In genomic region chr6:130163261-130163660, GRCh38 we compare ENCODE assay signal across 18 cellular contexts. TPM values are rescaled to one million over a fixed set of nuclear protein-coding genes. Genes with fewer than 3 reads are reported as not detected.
A peak's percentile ranks its signal among the peaks of the same experiment; 100 is the strongest.
DNase-seq lines count a peak whose midpoint lies in the region; TF ChIP-seq lines count a peak whose summit lies in the region.
"Had no signal": no experiment of that assay in that cellular context is flagged by ENCODE, and none has a peak within 500 bp of the region (broad histone marks: within the 10 kb centered on the region; RNA-seq: fewer than 3 reads in every experiment).

No MANE protein-coding gene starts in this region.

- H3K27me3 ChIP-seq in OCI-LY3 (ENCODE audit: low read depth, low read length), result no peaks in the 10 kb centered on the region
- no peaks in the 10 kb centered on the region for H3K27me3 ChIP-seq in SJCRH30
- no peaks in the 10 kb centered on the region for H3K27me3 ChIP-seq in neuronal stem cell (ENCODE audit: control insufficient read depth in 3 of 3, insufficient read depth in 3 of 3, low read depth in 1 of 3, low read length in 3 of 3)
- H3K27me3 ChIP-seq: BE2C, BLaER1 had no signal

- no peak overlapping the region for H3K4ac ChIP-seq in neuronal stem cell (ENCODE audit: low read length)

- H3K27ac ChIP-seq in OCI-LY3 (ENCODE audit: low read length), result peak overlapping the region; percentile 98; the same call in 1 of the 2 replicates
- no peak overlapping the region for H3K27ac ChIP-seq in SJCRH30
- no peak overlapping the region for H3K27ac ChIP-seq in neuronal stem cell (replicated peaks; ENCODE audit: low read length)
- H3K27ac ChIP-seq: BLaER1, C4-2B had no signal

- peaks cover 47% of the 10 kb centered on the region for H3K4me1 ChIP-seq in OCI-LY3 (ENCODE audit: low read length)
- no peaks in the 10 kb centered on the region for H3K4me1 ChIP-seq in SJCRH30
- H3K4me1 ChIP-seq in neuronal stem cell (ENCODE audit: control insufficient read depth in 2 of 2, insufficient read depth in 1 of 2, low read depth in 1 of 2, low read length in 2 of 2), result peaks cover 0 to 5% of the 10 kb centered on the region in 2 donors
- H3K4me1 ChIP-seq: BE2C, Caco-2 had no signal

- H2AK5ac ChIP-seq in neuronal stem cell (ENCODE audit: low read depth, low read length), result no peak overlapping the region

- no peaks in the 10 kb centered on the region for H3K79me2 ChIP-seq in OCI-LY3 (ENCODE audit: low read length)

- peaks cover 10% of the 10 kb centered on the region for H3K36me3 ChIP-seq in OCI-LY3 (replicated peaks; ENCODE audit: low read depth, low read length)
- no peaks in the 10 kb centered on the region for H3K36me3 ChIP-seq in SJCRH30
- no peaks in the 10 kb centered on the region for H3K36me3 ChIP-seq in neuronal stem cell (replicated peaks in 1 of 2; ENCODE audit: control insufficient read depth in 2 of 2, insufficient read depth in 2 of 2, low read length in 2 of 2)
- H3K36me3 ChIP-seq: BE2C, BLaER1 had no signal

- no peak for TF ChIP-seq CTCF in OCI-LY3 (IDR thresholded peaks at IDR 0.05; ENCODE audit: low read depth, low read length)

- DNase-seq in SJCRH30 (peak; percentile 7 to 52), myocyte (ENCODE audit: low read depth) (peak; percentile 29), dermis blood vessel endothelial cell (no peak), C1 segment of cervical spinal cord (lab: John Stamatoyannopoulos, UW) (no peak), neuronal stem cell (ENCODE audit: low spot score) (no peak)
- DNase-seq: 8988T; ACHN; BE2C; Caco-2; Calu3; CD4-positive, alpha-beta T cell; CD8-positive, alpha-beta T cell; DMS79 treated with DMSO at 0.1 percent for 48 hours; GF-D8 had no signal

- no peak overlapping the region for H4K8ac ChIP-seq in neuronal stem cell (ENCODE audit: low read depth, low read length)

- H2BK15ac ChIP-seq in neuronal stem cell (ENCODE audit: low read length), result no peak overlapping the region

- H4K20me1 ChIP-seq in OCI-LY3 (ENCODE audit: insufficient read depth, low read length), result no peaks in the 10 kb centered on the region
- H4K20me1 ChIP-seq: BLaER1 had no signal

- H2BK5ac ChIP-seq in neuronal stem cell (ENCODE audit: low read length), result no peak overlapping the region

- H4K91ac ChIP-seq in neuronal stem cell (ENCODE audit: low read depth, low read length, poor library complexity), result no peak overlapping the region

- peak overlapping the region; percentile 45; the same call in 1 of the 2 replicates for H2AFZ ChIP-seq in OCI-LY3 (ENCODE audit: low read depth, low read length)
- H2AFZ ChIP-seq in neuronal stem cell (ENCODE audit: low read length), result no peak overlapping the region

- no CpG with 5 or more reads among the region's 2 CpGs for WGBS in neuronal stem cell (ENCODE audit: extremely low coverage in 2 of 2, insufficient read length in 2 of 2, insufficient replicate concordance in 1 of 2), 2 donors

- no peak overlapping the region for H3K14ac ChIP-seq in neuronal stem cell (ENCODE audit: low read length)

- H3K9ac ChIP-seq in OCI-LY3 (ENCODE audit: low read length) (no peak overlapping the region), neuronal stem cell (ENCODE audit: low read depth, low read length, poor library complexity) (no peak overlapping the region)
- H3K9ac ChIP-seq: BLaER1 had no signal

- H3K9me3 ChIP-seq in OCI-LY3 (ENCODE audit: insufficient read depth, low read length), result no peaks in the 10 kb centered on the region
- H3K9me3 ChIP-seq in SJCRH30 (replicated peaks), result no peaks in the 10 kb centered on the region
- H3K9me3 ChIP-seq in neuronal stem cell (replicated peaks in 1 of 2; ENCODE audit: control insufficient read depth in 2 of 2, insufficient read depth in 1 of 2, low read depth in 1 of 2, low read length in 2 of 2), result peaks cover 0 to 9% of the 10 kb centered on the region in 2 donors
- H3K9me3 ChIP-seq: BE2C, Caco-2 had no signal

- H3K4me3 ChIP-seq in OCI-LY3 (ENCODE audit: low read length), result no peak overlapping the region
- H3K4me3 ChIP-seq in SJCRH30, result no peak overlapping the region
- no peak overlapping the region for H3K4me3 ChIP-seq in neuronal stem cell (ENCODE audit: low read length in 2 of 2)
- H3K4me3 ChIP-seq: BLaER1 had no signal

- no peak overlapping the region for H2BK12ac ChIP-seq in neuronal stem cell (ENCODE audit: low read length)

- no peaks in the 10 kb centered on the region for H3K79me1 ChIP-seq in neuronal stem cell (ENCODE audit: low read depth, low read length)

- H3K4me2 ChIP-seq in OCI-LY3 (ENCODE audit: low read length) (no peak overlapping the region), neuronal stem cell (ENCODE audit: insufficient read depth, low read length, poor library complexity, severe bottlenecking) (no peak overlapping the region)
- H3K4me2 ChIP-seq: BLaER1 had no signal

- no peak overlapping the region for H2BK120ac ChIP-seq in neuronal stem cell (ENCODE audit: low read depth, low read length)

- no peak overlapping the region for H3K23ac ChIP-seq in neuronal stem cell (ENCODE audit: low read depth, low read length, poor library complexity)

- no peak overlapping the region for H3K18ac ChIP-seq in neuronal stem cell (ENCODE audit: low read length)

RNA-seq across cellular contexts. Expression of gene SAMD3, which starts 59.5 kb away (rescaled TPM):
- total RNA-seq in SJCRH30 (2014; rRNA removed; shearing (Covaris generic)), result not detected in 2 replicates
- total RNA-seq in myocyte (not detected in 2 replicates), dermis blood vessel endothelial cell (not detected in 2 replicates)
- not detected for polyA plus RNA-seq in myocyte (2012)
- polyA plus RNA-seq in neuronal stem cell (2013, experiment 1 of 2), result 0.08 TPM
- 0.04 TPM for polyA plus RNA-seq in neuronal stem cell (2013, experiment 2 of 2)
- total RNA-seq: A673, Calu3 had no signal

Comparison
In these comparisons a context has a peak if more than half of its experiments do, and no peak if none do; other contexts are left out.
1. DNase-seq: peak in SJCRH30 (2 of 2) and myocyte (single experiment); none in dermis blood vessel endothelial cell (single experiment), C1 segment of cervical spinal cord (0 of 14) and neuronal stem cell (single experiment).